In genomic region chr9:62058155-62058554, GRCh38 we compare ENCODE assay signal across 6 cellular contexts.
DNase-seq lines count a peak whose midpoint lies in the region; ATAC-seq, FAIRE-seq and TF ChIP-seq lines count a peak whose summit lies in the region.
"Not testable (repeated sequence)": the region's sequence is repeated elsewhere in the genome, so short reads cannot be mapped to it uniquely, and the experiment has no call there.

No MANE protein-coding gene starts in this region.

- DNase-seq in H4 (ENCODE audit: low spot score) (peak; percentile 1), PC-3 (peak; percentile 0), astrocyte (ENCODE audit: low read depth) (peak; percentile 0), mammary epithelial cell (peak; percentile 1)
- not testable (repeated sequence) for DNase-seq in foreskin keratinocyte; stimulated activated naive CD8-positive, alpha-beta T cell treated with anti-CD3 and anti-CD28 coated beads, Interleukin-15, amount 100 ng/mL, for 72 hours

- ATAC-seq in PC-3 = peak; percentile 42
- ATAC-seq in foreskin keratinocyte = peak; percentile 69
- peak; percentile 35 for ATAC-seq in stimulated activated naive CD8-positive, alpha-beta T cell treated with anti-CD3 and anti-CD28 coated beads, Interleukin-15, amount 100 ng/mL, for 72 hours

- not testable (repeated sequence) for H3K4me3 ChIP-seq in PC-3 (ENCODE audit: low read length); astrocyte (ENCODE audit: insufficient read depth, low read depth, low read length); mammary epithelial cell (replicated peaks in 1 of 3; ENCODE audit: insufficient read depth in 1 of 3, low read depth in 2 of 3, low read length in 3 of 3)

- H3K9ac ChIP-seq in PC-3 (ENCODE audit: low read length); astrocyte (ENCODE audit: low read length); mammary epithelial cell (ENCODE audit: insufficient read depth, low read length): not testable (repeated sequence)

- H3K4me1 ChIP-seq in PC-3 (ENCODE audit: insufficient read depth, low read length); astrocyte (ENCODE audit: insufficient read depth, low read length); mammary epithelial cell (ENCODE audit: insufficient read depth, low read length); foreskin keratinocyte: not testable (repeated sequence)

- H3K27me3 ChIP-seq in PC-3 (ENCODE audit: low read length); astrocyte (ENCODE audit: insufficient read depth, low read length); mammary epithelial cell (ENCODE audit: insufficient read depth, low read length); foreskin keratinocyte: not testable (repeated sequence)

- H3K36me3 Mint-ChIP-seq in astrocyte (ENCODE audit: low read depth, unreplicated experiment) = not testable (repeated sequence)

- not testable (repeated sequence) for H3K9me3 ChIP-seq in PC-3 (ENCODE audit: low read length); astrocyte (ENCODE audit: insufficient read depth, low read depth, low read length); mammary epithelial cell (replicated peaks; ENCODE audit: insufficient read depth, low read length)

- H3K4me1 Mint-ChIP-seq in astrocyte (ENCODE audit: low read depth, unreplicated experiment); stimulated activated naive CD8-positive, alpha-beta T cell treated with anti-CD3 and anti-CD28 coated beads, Interleukin-15, amount 100 ng/mL, for 72 hours: not testable (repeated sequence)

- dilution Hi-C loops in mammary epithelial cell (cut with HindIII; ENCODE audit: low sequenced_read_pairs) = not testable (repeated sequence)

- in situ Hi-C loops in mammary epithelial cell (cut with MboI; ENCODE audit: low sequenced_read_pairs in 2 of 2) = not testable (repeated sequence)

- intact Hi-C loops in PC-3 (cut with micrococcal nuclease); mammary epithelial cell (cut with micrococcal nuclease): not testable (repeated sequence)

- H3K4me2 ChIP-seq in PC-3 (ENCODE audit: low read length); astrocyte (ENCODE audit: low read length); mammary epithelial cell (ENCODE audit: insufficient read depth, low read depth, low read length): not testable (repeated sequence)

- H3K4me3 Mint-ChIP-seq in astrocyte (ENCODE audit: unreplicated experiment); stimulated activated naive CD8-positive, alpha-beta T cell treated with anti-CD3 and anti-CD28 coated beads, Interleukin-15, amount 100 ng/mL, for 72 hours: not testable (repeated sequence)

- POLR2A ChIA-PET in PC-3 (lab: Charles Lee; ENCODE audit: unreplicated experiment) = not testable (repeated sequence)

- not testable (repeated sequence) for H3K27ac ChIP-seq in PC-3 (ENCODE audit: low read length); astrocyte (ENCODE audit: low read depth, low read length); mammary epithelial cell (ENCODE audit: insufficient read depth, low read depth, low read length); foreskin keratinocyte

- CTCF ChIA-PET in PC-3 (lab: Charles Lee); mammary epithelial cell (lab: Charles Lee; ENCODE audit: low non-redundant PET): not testable (repeated sequence)

- not testable (repeated sequence) for H2AFZ ChIP-seq in PC-3 (ENCODE audit: low read length); astrocyte (ENCODE audit: low read depth, low read length); mammary epithelial cell (ENCODE audit: low read depth, low read length)

- not testable (repeated sequence) for H3K36me3 ChIP-seq in PC-3 (ENCODE audit: low read depth, low read length); astrocyte (ENCODE audit: insufficient read depth, low read length); mammary epithelial cell (ENCODE audit: insufficient read depth, low read length)

- H3K27ac Mint-ChIP-seq in astrocyte (ENCODE audit: unreplicated experiment); stimulated activated naive CD8-positive, alpha-beta T cell treated with anti-CD3 and anti-CD28 coated beads, Interleukin-15, amount 100 ng/mL, for 72 hours: not testable (repeated sequence)

- FAIRE-seq in astrocyte (lab: Jason Lieb, UNC) = not testable (repeated sequence)

- WGBS in mammary epithelial cell (ENCODE audit: low coverage, missing lambda C conversion rate) = no CpG with 5 or more reads among the region's 3 CpGs

- H3K9me2 ChIP-seq in PC-3 (replicated peaks; ENCODE audit: low read length) = not testable (repeated sequence)

- H3K79me2 ChIP-seq in PC-3 (ENCODE audit: low read length); astrocyte (ENCODE audit: insufficient read depth, low read length); mammary epithelial cell (ENCODE audit: insufficient read depth, low read length): not testable (repeated sequence)

- H4K20me1 ChIP-seq in PC-3 (ENCODE audit: low read length); astrocyte (ENCODE audit: insufficient read depth, low read length); mammary epithelial cell (ENCODE audit: insufficient read depth, low read length): not testable (repeated sequence)

- H3K27me3 Mint-ChIP-seq in astrocyte (ENCODE audit: low read depth, unreplicated experiment); stimulated activated naive CD8-positive, alpha-beta T cell treated with anti-CD3 and anti-CD28 coated beads, Interleukin-15, amount 100 ng/mL, for 72 hours: not testable (repeated sequence)

- not testable (repeated sequence) for H3K9me3 Mint-ChIP-seq in astrocyte (ENCODE audit: unreplicated experiment); stimulated activated naive CD8-positive, alpha-beta T cell treated with anti-CD3 and anti-CD28 coated beads, Interleukin-15, amount 100 ng/mL, for 72 hours

- TF ChIP-seq CTCF in PC-3 (conservative IDR thresholded peaks at IDR 0.05; ENCODE audit: low read depth, low read length); astrocyte (IDR thresholded peaks at IDR 0.05; ENCODE audit: insufficient read depth, low read depth, low read length); mammary epithelial cell (conservative IDR thresholded peaks at IDR 0.05 in 1 of 2, IDR thresholded peaks at IDR 0.05 in 1 of 2; ENCODE audit: extremely low read depth in 1 of 2, insufficient read depth in 1 of 2, low read depth in 1 of 2, low read length in 2 of 2); foreskin keratinocyte (conservative IDR thresholded peaks at IDR 0.05): not testable (repeated sequence)

- not testable (repeated sequence) for H3F3A ChIP-seq in PC-3 (ENCODE audit: low read length, unreplicated experiment)

- BruUV-seq in PC-3 (replicated peaks; lab: Mats Ljungman, UMichigan); mammary epithelial cell (replicated peaks; lab: Mats Ljungman, UMichigan): not testable (repeated sequence)
